Comparison of ENCODE assay signal across 8 cellular contexts in the genomic region with DNA sequence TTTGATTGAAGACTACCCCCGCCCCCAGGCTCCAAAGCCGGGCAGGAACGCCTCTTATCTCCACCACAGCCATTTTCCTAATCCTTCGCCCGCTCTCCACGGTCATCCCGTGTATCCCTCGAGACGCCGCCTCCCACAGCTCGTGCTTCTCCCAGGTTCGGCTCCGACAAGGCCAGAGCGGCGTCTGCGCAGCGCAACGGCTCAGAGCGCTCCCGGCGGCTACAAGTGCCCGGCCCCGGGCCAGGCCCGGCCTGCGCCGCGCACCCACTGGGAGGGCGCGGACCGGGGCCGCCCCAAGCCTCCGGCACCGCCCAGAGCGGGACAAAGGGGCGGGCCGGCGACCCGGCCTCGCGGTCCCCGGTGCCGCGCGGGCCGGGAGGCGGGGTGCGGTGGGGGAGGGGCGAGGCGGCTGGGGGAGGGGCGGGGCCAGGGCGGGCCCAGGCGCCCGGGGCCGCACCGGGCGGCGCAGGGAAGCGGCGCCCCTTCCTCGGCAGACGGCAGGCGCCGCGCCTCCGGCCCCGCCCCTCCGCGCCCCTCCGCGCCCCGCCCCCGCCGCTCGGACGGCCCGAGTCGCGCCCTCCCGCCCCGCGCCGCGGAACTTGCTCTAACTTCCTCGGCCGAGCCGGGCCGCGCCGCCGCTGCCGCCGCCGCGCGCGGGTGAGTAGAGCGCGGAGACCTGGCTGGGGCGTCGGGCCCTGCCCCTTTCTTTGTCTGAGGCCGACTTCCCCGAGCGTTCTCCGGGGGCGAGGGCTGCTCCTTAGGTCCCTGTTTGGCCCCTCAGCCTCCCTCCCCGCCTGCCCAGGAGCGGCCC. TPM values are rescaled to one million over a fixed set of nuclear protein-coding genes. Genes with fewer than 3 reads are reported as not detected.
DNase-seq lines count a peak whose midpoint lies in the region; ATAC-seq and TF ChIP-seq lines count a peak whose summit lies in the region.

A gene with protein sequence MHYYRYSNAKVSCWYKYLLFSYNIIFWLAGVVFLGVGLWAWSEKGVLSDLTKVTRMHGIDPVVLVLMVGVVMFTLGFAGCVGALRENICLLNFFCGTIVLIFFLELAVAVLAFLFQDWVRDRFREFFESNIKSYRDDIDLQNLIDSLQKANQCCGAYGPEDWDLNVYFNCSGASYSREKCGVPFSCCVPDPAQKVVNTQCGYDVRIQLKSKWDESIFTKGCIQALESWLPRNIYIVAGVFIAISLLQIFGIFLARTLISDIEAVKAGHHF (plus strand): TSS at position 596 of the 811 bp plus-strand sequence. CDS start 34,924 bp downstream, outside the sequence.

- peak within 1 kb of the TSS; percentile 85 for H2AFZ ChIP-seq in neural cell (ENCODE audit: low read depth, low read length)

- H3K4me3 ChIP-seq in fibroblast of villous mesenchyme (ENCODE audit: low read depth, low read length): peak within 1 kb of the TSS; percentile 89
- peak within 1 kb of the TSS; percentile 95 for H3K4me3 ChIP-seq in neural cell (ENCODE audit: low read length)

- H3K9me3 ChIP-seq in neural cell (ENCODE audit: low read length): no peaks in the 10 kb centered on the region

- peak within 1 kb of the TSS; percentile 71 for H3K27ac ChIP-seq in neural cell (ENCODE audit: low read length)

- no peaks in the 10 kb centered on the region for H3K27me3 ChIP-seq in neural cell (ENCODE audit: insufficient read depth, low read depth, low read length)

- TF ChIP-seq CTCF in fibroblast of villous mesenchyme (IDR thresholded peaks at IDR 0.05; ENCODE audit: insufficient read depth, low read depth, low read length) (no peak), neural cell (IDR thresholded peaks at IDR 0.05; ENCODE audit: poor library complexity, severe bottlenecking) (peak; percentile 18), subcutaneous adipose tissue (IDR thresholded peaks at IDR 0.05; ENCODE audit: low read depth) (no peak)

- peak within 1 kb of the TSS; percentile 86 for H3K4me2 ChIP-seq in neural cell (ENCODE audit: low read length)

- no peaks in the 10 kb centered on the region for H3K36me3 ChIP-seq in neural cell (ENCODE audit: insufficient read depth, low read length)

- H3K9me2 ChIP-seq in neural cell (ENCODE audit: insufficient read depth, low read length): no peaks in the 10 kb centered on the region

- no peaks in the 10 kb centered on the region for H4K20me1 ChIP-seq in neural cell (ENCODE audit: insufficient read depth)

- H3K79me2 ChIP-seq in neural cell (replicated peaks; ENCODE audit: insufficient read depth, low read length): peaks cover 44% of the 10 kb centered on the region

- TF ChIP-seq EP300 in neural cell (conservative IDR thresholded peaks at IDR 0.05; ENCODE audit: poor library complexity, severe bottlenecking): no peak

- peak; percentile 64 for TF ChIP-seq POLR2A in Raji (IDR thresholded peaks at IDR 0.05; ENCODE audit: insufficient read depth, low read depth, low read length)

- peak; percentile 59 for ATAC-seq in GM19452 (IDR thresholded peaks at IDR 0.05; ENCODE audit: unreplicated experiment)
- ATAC-seq in HG03565 (IDR thresholded peaks at IDR 0.05; ENCODE audit: unreplicated experiment): peak; percentile 44

- DNase-seq in COLO829 (ENCODE audit: low spot score) (peak; percentile 51), fibroblast of villous mesenchyme (ENCODE audit: low read depth) (peak; percentile 91)
- peak; percentile 52 for DNase-seq in activated gamma-delta T cell treated with anti-CD3 and anti-CD28 coated beads, Interleukin-2, amount 50 U/mL, for 16 hours (ENCODE audit: low read depth)

- no peak for TF ChIP-seq RAD21 in neural cell (conservative IDR thresholded peaks at IDR 0.05)

- H3K9ac ChIP-seq in neural cell (ENCODE audit: low read length): peak within 1 kb of the TSS; percentile 86

- no peaks in the 10 kb centered on the region for H3F3A ChIP-seq in neural cell (ENCODE audit: insufficient read depth, low read length, poor library complexity, severe bottlenecking)

TF ChIP-seq in neural cell, 6 proteins besides CTCF, POLR2A, EP300 and RAD21:
- TF ChIP-seq SMC3 (conservative IDR thresholded peaks at IDR 0.05; ENCODE audit: poor library complexity) (no peak), MXI1 (conservative IDR thresholded peaks at IDR 0.05; ENCODE audit: poor library complexity, severe bottlenecking) (peak; percentile 32), POLR2AphosphoS5 (IDR thresholded peaks at IDR 0.05) (peak; percentile 58), EZH2 (IDR thresholded peaks at IDR 0.05; ENCODE audit: borderline replicate concordance, insufficient read depth, low read length, poor library complexity, severe bottlenecking) (no peak), TAF1 (IDR thresholded peaks at IDR 0.05; ENCODE audit: low read depth) (peak; percentile 10)
- TF ChIP-seq, protein P1, sequence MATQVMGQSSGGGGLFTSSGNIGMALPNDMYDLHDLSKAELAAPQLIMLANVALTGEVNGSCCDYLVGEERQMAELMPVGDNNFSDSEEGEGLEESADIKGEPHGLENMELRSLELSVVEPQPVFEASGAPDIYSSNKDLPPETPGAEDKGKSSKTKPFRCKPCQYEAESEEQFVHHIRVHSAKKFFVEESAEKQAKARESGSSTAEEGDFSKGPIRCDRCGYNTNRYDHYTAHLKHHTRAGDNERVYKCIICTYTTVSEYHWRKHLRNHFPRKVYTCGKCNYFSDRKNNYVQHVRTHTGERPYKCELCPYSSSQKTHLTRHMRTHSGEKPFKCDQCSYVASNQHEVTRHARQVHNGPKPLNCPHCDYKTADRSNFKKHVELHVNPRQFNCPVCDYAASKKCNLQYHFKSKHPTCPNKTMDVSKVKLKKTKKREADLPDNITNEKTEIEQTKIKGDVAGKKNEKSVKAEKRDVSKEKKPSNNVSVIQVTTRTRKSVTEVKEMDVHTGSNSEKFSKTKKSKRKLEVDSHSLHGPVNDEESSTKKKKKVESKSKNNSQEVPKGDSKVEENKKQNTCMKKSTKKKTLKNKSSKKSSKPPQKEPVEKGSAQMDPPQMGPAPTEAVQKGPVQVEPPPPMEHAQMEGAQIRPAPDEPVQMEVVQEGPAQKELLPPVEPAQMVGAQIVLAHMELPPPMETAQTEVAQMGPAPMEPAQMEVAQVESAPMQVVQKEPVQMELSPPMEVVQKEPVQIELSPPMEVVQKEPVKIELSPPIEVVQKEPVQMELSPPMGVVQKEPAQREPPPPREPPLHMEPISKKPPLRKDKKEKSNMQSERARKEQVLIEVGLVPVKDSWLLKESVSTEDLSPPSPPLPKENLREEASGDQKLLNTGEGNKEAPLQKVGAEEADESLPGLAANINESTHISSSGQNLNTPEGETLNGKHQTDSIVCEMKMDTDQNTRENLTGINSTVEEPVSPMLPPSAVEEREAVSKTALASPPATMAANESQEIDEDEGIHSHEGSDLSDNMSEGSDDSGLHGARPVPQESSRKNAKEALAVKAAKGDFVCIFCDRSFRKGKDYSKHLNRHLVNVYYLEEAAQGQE (IDR thresholded peaks at IDR 0.05; ENCODE audit: borderline replicate concordance): peak; percentile 65

RNA-seq across cellular contexts. Expression of the gene that starts here (rescaled TPM):
- total RNA-seq in fibroblast of villous mesenchyme: 39.0 and 51.4 TPM in 2 replicates
- polyA plus RNA-seq in neural cell: 26.3 and 31.5 TPM in 2 replicates
- polyA minus RNA-seq in neural cell: 27.0 and 33.2 TPM in 2 replicates
- total RNA-seq in subcutaneous adipose tissue: 100 to 1,000 TPM in 1 of 4 donors, 10 to 100 TPM in 3; 56.1 to 105 (median 83.1) TPM

Comparison
In these comparisons a context has a peak if more than half of its experiments do, and no peak if none do; other contexts are left out.
1. Peak in every context shown above with its lines: DNase-seq, ATAC-seq, H3K4me3 ChIP-seq and H3K27ac ChIP-seq.